In genomic region chr7:6576024-6576866, GRCh38 we compare ENCODE assay signal across 8 cellular contexts. TPM values are rescaled to one million over a fixed set of nuclear protein-coding genes. Genes with fewer than 3 reads are reported as not detected.
DNase-seq lines count a peak whose midpoint lies in the region; ATAC-seq and TF ChIP-seq lines count a peak whose summit lies in the region.

No MANE protein-coding gene starts in this region.

- no peak overlapping the region for H3K27ac ChIP-seq in A673 (ENCODE audit: low read depth, low read length, poor library complexity, severe bottlenecking)

- H3K9me3 ChIP-seq in A673 (ENCODE audit: low read depth, low read length, poor library complexity, severe bottlenecking) (no peaks in the 10 kb centered on the region), HAP-1 (no peaks in the 10 kb centered on the region), mononuclear cell (ENCODE audit: low read depth, low read length) (no peaks in the 10 kb centered on the region)

- no peaks in the 10 kb centered on the region for H3K4me1 ChIP-seq in A673 (ENCODE audit: insufficient read depth, low read length, poor library complexity, severe bottlenecking)
- H3K4me1 ChIP-seq in HAP-1 = peaks cover 10% of the 10 kb centered on the region
- H3K4me1 ChIP-seq in mononuclear cell (ENCODE audit: insufficient read depth, low read length) = peaks cover 16% of the 10 kb centered on the region

- H3K27me3 ChIP-seq in A673 (replicated peaks; ENCODE audit: insufficient read depth, low read depth, low read length, poor library complexity) = no peaks in the 10 kb centered on the region
- no peaks in the 10 kb centered on the region for H3K27me3 ChIP-seq in HAP-1 (ENCODE audit: low read depth)
- no peaks in the 10 kb centered on the region for H3K27me3 ChIP-seq in mononuclear cell (ENCODE audit: insufficient read depth, low read length)

- H3K36me3 ChIP-seq in A673 (ENCODE audit: insufficient read depth, low read length, poor library complexity, severe bottlenecking) (peaks cover 5% of the 10 kb centered on the region), HAP-1 (replicated peaks) (0 out of 2 replicates have a peak, but pooled peaks cover 4% of the 10 kb centered on the region)

- CTCF ChIA-PET in A673 (lab: Charles Lee) = interaction anchor here (0.6 to 1.4 kb wide), 3 partner anchors 11 to 83 kb away, joined by 3 to 8 read pairs (median 5); no protein-coding TSS in a partner anchor

- H3K4me3 Mint-ChIP-seq in activated naive CD8-positive, alpha-beta T cell treated with anti-CD3 and anti-CD28 coated beads, Interleukin-2, amount 50 U/mL, for 24 hours = peak overlapping the region; percentile 83

- TF ChIP-seq CTCF in A673 (conservative IDR thresholded peaks at IDR 0.05; ENCODE audit: low read depth, low read length) = 0 out of 2 replicates have a peak, but pooled peaks have one; percentile 12

- H3K27me3 Mint-ChIP-seq in activated naive CD8-positive, alpha-beta T cell treated with anti-CD3 and anti-CD28 coated beads, Interleukin-2, amount 50 U/mL, for 24 hours = no peaks in the 10 kb centered on the region

- H3K9me3 Mint-ChIP-seq in activated naive CD8-positive, alpha-beta T cell treated with anti-CD3 and anti-CD28 coated beads, Interleukin-2, amount 50 U/mL, for 24 hours = no peaks in the 10 kb centered on the region

- peak overlapping the region; percentile 93 for H3K4me3 ChIP-seq in A673 (ENCODE audit: low read depth, low read length, poor library complexity, severe bottlenecking)
- peak overlapping the region; percentile 80 for H3K4me3 ChIP-seq in HAP-1
- peak overlapping the region; percentile 69 for H3K4me3 ChIP-seq in mononuclear cell (ENCODE audit: low read length)

- peaks cover under 1% of the 10 kb centered on the region for H3K36me3 Mint-ChIP-seq in activated naive CD8-positive, alpha-beta T cell treated with anti-CD3 and anti-CD28 coated beads, Interleukin-2, amount 50 U/mL, for 24 hours (ENCODE audit: low read depth)

- POLR2A ChIA-PET in A673 (lab: Charles Lee; ENCODE audit: low non-redundant PET) = no interaction called here

- TSS peak; percentile 94 for BruUV-seq in A673 (replicated peaks; lab: Mats Ljungman, UMichigan)

- no peak for ATAC-seq in activated naive CD8-positive, alpha-beta T cell treated with anti-CD3 and anti-CD28 coated beads, Interleukin-2, amount 50 U/mL, for 24 hours
- ATAC-seq in GM19452 (IDR thresholded peaks at IDR 0.05; ENCODE audit: unreplicated experiment) = no peak
- ATAC-seq in HG02642 (IDR thresholded peaks at IDR 0.05; ENCODE audit: poor library complexity, unreplicated experiment) = no peak

- intact Hi-C loops in A673 (cut with micrococcal nuclease; ENCODE audit: unreplicated experiment) = no loop called here

- in situ Hi-C loops in HAP-1 (cut with MboI; ENCODE audit: low sequenced_read_pairs) = no loop called here

- peaks cover 13% of the 10 kb centered on the region for H3K4me1 Mint-ChIP-seq in activated naive CD8-positive, alpha-beta T cell treated with anti-CD3 and anti-CD28 coated beads, Interleukin-2, amount 50 U/mL, for 24 hours

- no peak for DNase-seq in A673 (ENCODE audit: low spot score)
- peak in 1 of 2 experiments; percentile 26 for DNase-seq in HAP-1 (ENCODE audit: low spot score in 2 of 2)
- peak; percentile 16 for DNase-seq in activated naive CD8-positive, alpha-beta T cell treated with anti-CD3 and anti-CD28 coated beads, Interleukin-2, amount 50 U/mL, for 24 hours
- no peak for DNase-seq in Kasumi-1 (lab: John Stamatoyannopoulos, UW)
- no peak for DNase-seq in NCI-H345 (lab: John Stamatoyannopoulos, UW)

- no peak overlapping the region for H3K27ac Mint-ChIP-seq in activated naive CD8-positive, alpha-beta T cell treated with anti-CD3 and anti-CD28 coated beads, Interleukin-2, amount 50 U/mL, for 24 hours

RNA-seq across cellular contexts. Expression of gene ZDHHC4, which starts 1.0 kb away (rescaled TPM):
- total RNA-seq in A673 (2021) (72.4 and 79.2 TPM in 2 replicates), mononuclear cell (24.1 TPM)

RNA-seq across cellular contexts. Expression of gene INTS15, which starts 13.6 kb away (rescaled TPM):
- total RNA-seq in A673 (2021) (39.7 and 43.4 TPM in 2 replicates), mononuclear cell (22.2 TPM)

RNA-seq across cellular contexts. Expression of gene GRID2IP, which starts 25.0 kb away (rescaled TPM):
- total RNA-seq in A673 (2021) (0.13 TPM in 1 of 2 replicates, not detected in the other), mononuclear cell (0.21 TPM)

RNA-seq across cellular contexts. Expression of gene ZNF853, which starts 39.2 kb away (rescaled TPM):
- total RNA-seq in A673 (2021) (3.4 and 6.4 TPM in 2 replicates), mononuclear cell (3.8 TPM)
